Comparison of ENCODE assay signal across 35 cellular contexts in genomic region chr5:131745155-131745554, GRCh38.
"Had no signal": no experiment of that assay in that cellular context is flagged by ENCODE, and none has a peak within 500 bp of the region (broad histone marks: within the 10 kb centered on the region; RNA-seq: fewer than 3 reads in every experiment).

No MANE protein-coding gene starts in this region.

- H3K4me3 Mint-ChIP-seq: activated B cell treated with CpG ODN at 0.5 μM for 24 hours; activated CD4-positive, alpha-beta memory T cell treated with anti-CD3 and anti-CD28 coated beads, Interleukin-2, amount 10 ng/mL, durations not matched to agents 7 days and 5 days; activated CD4-positive, alpha-beta T cell treated with anti-CD3 and anti-CD28 coated beads for 36 hours; activated CD4-positive, alpha-beta T cell treated with anti-CD3 and anti-CD28 coated beads, Interleukin-2, amount 10 ng/mL, durations not matched to agents 7 days and 5 days; activated CD8-positive, alpha-beta memory T cell treated with anti-CD3 and anti-CD28 coated beads, Interleukin-2, amount 10 ng/mL, durations not matched to agents 7 days and 5 days; activated CD8-positive, alpha-beta T cell treated with anti-CD3 and anti-CD28 coated beads, Interleukin-2, amount 10 ng/mL, durations not matched to agents 7 days and 5 days; activated naive CD4-positive, alpha-beta T cell treated with anti-CD3 and anti-CD28 coated beads, Interleukin-2, amount 10 ng/mL, durations not matched to agents 7 days and 5 days; activated naive CD4-positive, alpha-beta T cell treated with anti-CD3 and anti-CD28 coated beads, Interleukin-2, amount 50 U/mL, for 24 hours; activated naive CD8-positive, alpha-beta T cell; activated naive CD8-positive, alpha-beta T cell treated with anti-CD3 and anti-CD28 coated beads, Interleukin-2, amount 10 ng/mL, durations not matched to agents 7 days and 5 days; activated naive CD8-positive, alpha-beta T cell treated with anti-CD3 and anti-CD28 coated beads, Interleukin-2, amount 50 U/mL, for 24 hours; activated T-cell treated with anti-CD3 and anti-CD28 coated beads, Interleukin-2, amount 50 U/mL, for 24 hours; T-cell; T-helper 2 cell treated with Interferon-gamma antibody and Interleukin-4, amounts not matched to agents 5 μg/mL and 100 μg/mL, for 36 hours had no signal

- H3K4me1 ChIP-seq: ascending aorta, body of pancreas, breast epithelium had no signal

- H3K9me3 Mint-ChIP-seq: activated B cell treated with CpG ODN at 0.5 μM for 24 hours; activated naive CD4-positive, alpha-beta T cell treated with anti-CD3 and anti-CD28 coated beads, Interleukin-2, amount 10 ng/mL, durations not matched to agents 7 days and 5 days; activated naive CD4-positive, alpha-beta T cell treated with anti-CD3 and anti-CD28 coated beads, Interleukin-2, amount 50 U/mL, for 24 hours; activated naive CD8-positive, alpha-beta T cell treated with anti-CD3 and anti-CD28 coated beads, Interleukin-2, amount 50 U/mL, for 24 hours; activated T-cell treated with anti-CD3 and anti-CD28 coated beads, Interleukin-2, amount 50 U/mL, for 24 hours; activated T-helper 2 cell treated with anti-CD3 and anti-CD28 coated beads, Interferon-gamma antibody, Interleukin-2, Interleukin-4, amounts not matched to agents 10 μg/mL and 5 μg/mL and 100 μg/mL, durations not matched to agents 14 hours and 24 hours and 36 hours; T-cell; T-helper 2 cell treated with Interferon-gamma antibody and Interleukin-4, amounts not matched to agents 5 μg/mL and 100 μg/mL, for 36 hours had no signal

- H3K27me3 ChIP-seq: ascending aorta, body of pancreas, brain microvascular endothelial cell, breast epithelium had no signal

- ATAC-seq: activated CD4-positive, alpha-beta T cell treated with anti-CD3 and anti-CD28 coated beads for 36 hours; activated CD4-positive, CD25-positive, alpha-beta regulatory T cell treated with anti-CD3 and anti-CD28 coated beads, Interleukin-2, amount 50 U/mL, for 24 hours; activated CD8-positive, alpha-beta memory T cell treated with anti-CD3 and anti-CD28 coated beads, Interleukin-2, amount 10 ng/mL, durations not matched to agents 7 days and 5 days; activated CD8-positive, alpha-beta T cell treated with anti-CD3 and anti-CD28 coated beads, Interleukin-2, amount 10 ng/mL, durations not matched to agents 7 days and 5 days; activated naive CD8-positive, alpha-beta T cell treated with anti-CD3 and anti-CD28 coated beads, Interleukin-2, amount 50 U/mL, for 24 hours; body of pancreas; T-cell had no signal

- H3K27ac ChIP-seq: ascending aorta, body of pancreas, breast epithelium, VCaP had no signal

- H3K27ac Mint-ChIP-seq: activated B cell treated with CpG ODN at 0.5 μM for 24 hours; activated CD4-positive, alpha-beta memory T cell treated with anti-CD3 and anti-CD28 coated beads, Interleukin-2, amount 10 ng/mL, durations not matched to agents 7 days and 5 days; activated CD4-positive, alpha-beta T cell treated with anti-CD3 and anti-CD28 coated beads, Interleukin-2, amount 10 ng/mL, durations not matched to agents 7 days and 5 days; activated naive CD8-positive, alpha-beta T cell; activated naive CD8-positive, alpha-beta T cell treated with anti-CD3 and anti-CD28 coated beads, Interleukin-2, amount 10 ng/mL, durations not matched to agents 7 days and 5 days; activated naive CD8-positive, alpha-beta T cell treated with anti-CD3 and anti-CD28 coated beads, Interleukin-2, amount 50 U/mL, for 24 hours; activated T-helper 2 cell treated with anti-CD3 and anti-CD28 coated beads, Interferon-gamma antibody, Interleukin-2, Interleukin-4, amounts not matched to agents 10 μg/mL and 5 μg/mL and 100 μg/mL, durations not matched to agents 14 hours and 24 hours and 36 hours; T-cell; T-helper 2 cell treated with Interferon-gamma antibody and Interleukin-4, amounts not matched to agents 5 μg/mL and 100 μg/mL, for 36 hours had no signal

- H3K4me3 ChIP-seq: ascending aorta, body of pancreas, breast epithelium had no signal

- DNase-seq: activated B cell treated with CpG ODN at 0.5 μM for 24 hours; activated CD4-positive, alpha-beta memory T cell treated with anti-CD3 and anti-CD28 coated beads, Interleukin-2, amount 10 ng/mL, durations not matched to agents 7 days and 5 days; activated CD4-positive, alpha-beta T cell treated with anti-CD3 and anti-CD28 coated beads for 1 hour; activated CD4-positive, alpha-beta T cell treated with anti-CD3 and anti-CD28 coated beads for 36 hours; activated CD4-positive, alpha-beta T cell treated with anti-CD3 and anti-CD28 coated beads for 48 hours; activated CD4-positive, alpha-beta T cell treated with anti-CD3 and anti-CD28 coated beads, Interleukin-2, amount 10 ng/mL, durations not matched to agents 7 days and 5 days; activated CD4-positive, alpha-beta T cell treated with anti-CD3 and anti-CD28 coated beads, Interleukin-2, amount 50 U/mL, for 48 hours; activated CD8-positive, alpha-beta memory T cell treated with anti-CD3 and anti-CD28 coated beads for 24 hours; activated CD8-positive, alpha-beta memory T cell treated with anti-CD3 and anti-CD28 coated beads, Interleukin-2, amount 10 ng/mL, durations not matched to agents 7 days and 5 days; activated CD8-positive, alpha-beta memory T cell treated with anti-CD3 and anti-CD28 coated beads, Interleukin-2, amount 50 U/mL, for 48 hours; activated CD8-positive, alpha-beta T cell treated with anti-CD3 and anti-CD28 coated beads, Interleukin-2, amount 10 ng/mL, durations not matched to agents 7 days and 5 days; activated effector memory CD4-positive, alpha-beta T cell treated with Interleukin-2 at 50 U/mL for 16 hours; activated gamma-delta T cell; activated naive CD4-positive, alpha-beta T cell treated with anti-CD3 and anti-CD28 coated beads, Interleukin-2, amount 10 ng/mL, durations not matched to agents 7 days and 5 days; activated naive CD4-positive, alpha-beta T cell treated with Interleukin-2 at 50 U/mL for 16 hours; activated naive CD8-positive, alpha-beta T cell treated with anti-CD3 and anti-CD28 coated beads, Interleukin-2, amount 10 ng/mL, durations not matched to agents 7 days and 5 days; activated naive CD8-positive, alpha-beta T cell treated with anti-CD3 and anti-CD28 coated beads, Interleukin-2, amount 50 U/mL, for 24 hours; activated T-cell treated with anti-CD3 and anti-CD28 coated beads, Interleukin-2, amount 50 U/mL, for 24 hours; activated T-cell treated with anti-CD3 and anti-CD28 coated beads, Interleukin-2, amount 50 U/mL, for 48 hours; amygdala; anterior cingulate cortex; body of pancreas; central memory CD4-positive, alpha-beta T cell; T-cell; T-helper 2 cell; T-helper 9 cell had no signal

- H3K36me3 ChIP-seq: breast epithelium had no signal

- H3K9me3 ChIP-seq: ascending aorta, body of pancreas, breast epithelium had no signal

- H3K27me3 Mint-ChIP-seq: activated B cell treated with CpG ODN at 0.5 μM for 24 hours; activated CD4-positive, alpha-beta memory T cell treated with anti-CD3 and anti-CD28 coated beads, Interleukin-2, amount 10 ng/mL, durations not matched to agents 7 days and 5 days; activated CD4-positive, alpha-beta T cell treated with anti-CD3 and anti-CD28 coated beads for 36 hours; activated CD4-positive, alpha-beta T cell treated with anti-CD3 and anti-CD28 coated beads, Interleukin-2, amount 10 ng/mL, durations not matched to agents 7 days and 5 days; activated CD8-positive, alpha-beta memory T cell treated with anti-CD3 and anti-CD28 coated beads, Interleukin-2, amount 10 ng/mL, durations not matched to agents 7 days and 5 days; activated naive CD4-positive, alpha-beta T cell treated with anti-CD3 and anti-CD28 coated beads, Interleukin-2, amount 10 ng/mL, durations not matched to agents 7 days and 5 days; activated naive CD4-positive, alpha-beta T cell treated with anti-CD3 and anti-CD28 coated beads, Interleukin-2, amount 50 U/mL, for 24 hours; activated naive CD8-positive, alpha-beta T cell; activated naive CD8-positive, alpha-beta T cell treated with anti-CD3 and anti-CD28 coated beads, Interleukin-2, amount 10 ng/mL, durations not matched to agents 7 days and 5 days; activated naive CD8-positive, alpha-beta T cell treated with anti-CD3 and anti-CD28 coated beads, Interleukin-2, amount 50 U/mL, for 24 hours; activated T-cell treated with anti-CD3 and anti-CD28 coated beads, Interleukin-2, amount 50 U/mL, for 24 hours; T-cell had no signal
